8 cellular contexts compared by ENCODE assay signal in the genomic region with DNA sequence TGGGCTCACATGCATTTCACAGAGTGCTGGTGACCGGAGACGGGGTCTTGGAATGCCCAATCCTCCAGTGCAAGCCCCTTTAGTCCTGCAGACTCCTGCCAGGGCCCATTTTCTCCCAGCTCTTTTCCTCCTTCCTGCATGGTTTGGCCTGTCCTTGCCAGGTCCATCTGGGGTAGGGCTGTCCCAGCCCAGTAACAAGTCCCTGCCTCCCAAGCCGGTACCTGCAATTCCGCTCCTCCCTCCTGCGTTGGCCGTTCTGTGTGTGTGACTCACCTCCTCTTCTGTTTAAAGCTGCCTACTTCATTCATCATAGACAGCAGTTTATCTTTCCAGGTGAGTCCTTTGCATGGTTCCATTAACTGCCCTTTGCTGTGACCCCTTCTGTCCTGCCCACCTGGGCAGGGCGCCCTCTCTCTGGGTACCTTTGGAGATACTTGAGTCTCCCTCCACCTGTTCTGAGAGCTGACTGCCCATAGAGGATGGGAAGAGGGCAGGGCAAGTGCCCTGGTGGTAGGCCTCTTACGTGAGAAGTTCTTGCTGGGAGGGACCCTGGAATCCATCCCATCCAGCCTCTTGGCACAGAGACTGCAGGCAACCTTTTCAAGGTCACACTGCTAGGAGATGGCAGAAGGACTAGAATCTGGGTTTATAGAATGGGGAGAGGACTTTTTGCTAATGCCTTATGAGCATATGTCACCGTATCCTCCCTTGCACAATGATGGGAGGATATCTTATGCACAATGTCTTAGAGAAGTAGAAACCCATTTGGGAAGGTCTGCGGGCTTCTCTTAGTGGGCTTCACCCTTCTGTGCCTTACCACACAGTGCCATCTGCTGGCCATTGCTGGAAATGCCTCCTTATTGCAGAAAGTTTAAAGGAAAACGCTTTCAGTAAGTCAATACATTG. TPM values are rescaled to one million over a fixed set of nuclear protein-coding genes. Genes with fewer than 3 reads are reported as not detected.
DNase-seq lines count a peak whose midpoint lies in the region; ATAC-seq, FAIRE-seq and TF ChIP-seq lines count a peak whose summit lies in the region.

No MANE protein-coding gene starts in this region.

- ATAC-seq in naive B cell (ENCODE audit: low read depth in 2 of 2) = peak; percentile 39 to 64
- no peak for ATAC-seq in GM18907 (IDR thresholded peaks at IDR 0.05; ENCODE audit: unreplicated experiment)

- TF ChIP-seq EP300 in esophagus muscularis mucosa (IDR thresholded peaks at IDR 0.05) = no peak

- H3K9me3 ChIP-seq in PC-9 (ENCODE audit: insufficient read depth, low read depth) = no peaks in the 10 kb centered on the region
- H3K9me3 ChIP-seq in esophagus muscularis mucosa = no peaks in the 10 kb centered on the region

- CTCF ChIA-PET in PC-9 (lab: Charles Lee) = interaction anchor here (0.6 to 1.3 kb wide), 3 partner anchors 247 to 364 kb away, joined by 3 read pairs; no protein-coding TSS in a partner anchor

- H3K9me3 Mint-ChIP-seq in naive B cell = no peaks in the 10 kb centered on the region

- H3K36me3 ChIP-seq in PC-9 (ENCODE audit: low read depth) (no peaks in the 10 kb centered on the region), esophagus muscularis mucosa (peaks cover 11 to 56% (median 46%) of the 10 kb centered on the region in 4 donors)

- DNase-seq in COLO829 (ENCODE audit: low spot score) (peak; percentile 85), HTR-8/SVneo (ENCODE audit: insufficient read length, low spot score) (peak; percentile 79), PC-9 (peak in 1 of 2 experiments; percentile 65), esophagus muscularis mucosa (ENCODE audit: extremely low spot score) (peak; percentile 95), naive B cell (peak; percentile 62)
- DNase-seq in activated T-cell treated with anti-CD3 and anti-CD28 coated beads, Interleukin-2, amount 50 U/mL, for 1 hour = peak; percentile 81
- DNase-seq in stimulated activated CD8-positive, alpha-beta memory T cell treated with anti-CD3 and anti-CD28 coated beads, Interleukin-7, amount 100 ng/mL, for 48 hours (ENCODE audit: extremely low read depth in 1 of 2, low read depth in 1 of 2) = peak; percentile 38 to 64

- TF ChIP-seq POLR2A in esophagus muscularis mucosa (IDR thresholded peaks at IDR 0.05; ENCODE audit: low read depth) = no peak

- BruUV-seq in PC-9 (replicated peaks; lab: Mats Ljungman, UMichigan) = no TSS peak

- 67% methylated on average over 11 of the region's 11 CpGs for WGBS in esophagus muscularis mucosa

- H2AFZ ChIP-seq in PC-9 = no peak overlapping the region

- no peak overlapping the region for H3K4me2 ChIP-seq in PC-9

- H3K4me3 ChIP-seq in PC-9 (no peak overlapping the region), esophagus muscularis mucosa (no peak overlapping the region)

- H3K27ac Mint-ChIP-seq in naive B cell = peak overlapping the region in 1 of 6 donors; percentile 5

- H3K4me1 Mint-ChIP-seq in naive B cell = peaks cover 3 to 10% (median 7%) of the 10 kb centered on the region in 3 donors

- intact Hi-C loops in PC-9 (cut with micrococcal nuclease; ENCODE audit: unreplicated experiment) = loop anchor here (1.0 to 5.0 kb wide), 3 partner anchors 269 to 404 kb away; no protein-coding TSS in a partner anchor
- intact Hi-C loops in esophagus muscularis mucosa (cut with DNase I) = loop anchor here (2.0 to 10.0 kb wide), 4 partner anchors 109 to 365 kb away; no protein-coding TSS in a partner anchor

- H3K27me3 ChIP-seq in PC-9 (ENCODE audit: insufficient read depth, low read depth) (no peaks in the 10 kb centered on the region), esophagus muscularis mucosa (no peaks in the 10 kb centered on the region)

- no peaks in the 10 kb centered on the region for H3K9me2 ChIP-seq in PC-9 (ENCODE audit: insufficient read depth)

- no peak overlapping the region for H3K27ac ChIP-seq in PC-9
- H3K27ac ChIP-seq in esophagus muscularis mucosa (replicated peaks in 1 of 4) = no peak overlapping the region

- H3K27me3 Mint-ChIP-seq in naive B cell = no peaks in the 10 kb centered on the region

- no peaks in the 10 kb centered on the region for H3K79me2 ChIP-seq in PC-9 (ENCODE audit: low read depth)

- H3K36me3 Mint-ChIP-seq in naive B cell = peaks cover 0 to 7% of the 10 kb centered on the region in 2 donors

- POLR2A ChIA-PET in PC-9 (lab: Charles Lee; ENCODE audit: unreplicated experiment) = no interaction called here

- no peak overlapping the region for H3K4me3 Mint-ChIP-seq in naive B cell

- H3K4me1 ChIP-seq in PC-9 (replicated peaks; ENCODE audit: insufficient read depth) (peaks cover 11% of the 10 kb centered on the region), esophagus muscularis mucosa (peaks cover 3 to 31% (median 14%) of the 10 kb centered on the region in 4 donors)

- no peaks in the 10 kb centered on the region for H4K20me1 ChIP-seq in PC-9 (ENCODE audit: insufficient read depth)

- peaks cover 4% of the 10 kb centered on the region; the same call in 1 of the 2 replicates for H3F3A ChIP-seq in PC-9 (ENCODE audit: insufficient read depth, low read depth)

- peak; percentile 96 for TF ChIP-seq CTCF in PC-9 (conservative IDR thresholded peaks at IDR 0.05)
- TF ChIP-seq CTCF in esophagus muscularis mucosa (IDR thresholded peaks at IDR 0.05) = peak; percentile 90 to 95 (median 94)

- peak; percentile 48 for FAIRE-seq in HTR-8/SVneo (lab: Jason Lieb, UNC)

RNA-seq across cellular contexts. Expression of a gene that starts 29.7 kb away (rescaled TPM):
- 11.2 and 14.5 TPM in 2 replicates for total RNA-seq in PC-9 (2021)
- 10 to 100 TPM; 17.0 to 31.8 (median 24.4) TPM for total RNA-seq in esophagus muscularis mucosa
- polyA plus RNA-seq in naive B cell (ENCODE audit: low read depth in 6 of 6) = 100 to 1,000 TPM in 2 of 6 donors, 10 to 100 TPM in 4; 70.6 to 109 (median 91.5) TPM
